1 cellular context compared by ENCODE assay signal in genomic region chr17:45073414-45074070, GRCh38.
TF ChIP-seq lines count a peak whose summit lies in the region.

No MANE protein-coding gene starts in this region.

TF ChIP-seq in HepG2, 621 proteins besides CTCF, POLR2A, EP300 and RAD21:
- TF ChIP-seq, protein P1, sequence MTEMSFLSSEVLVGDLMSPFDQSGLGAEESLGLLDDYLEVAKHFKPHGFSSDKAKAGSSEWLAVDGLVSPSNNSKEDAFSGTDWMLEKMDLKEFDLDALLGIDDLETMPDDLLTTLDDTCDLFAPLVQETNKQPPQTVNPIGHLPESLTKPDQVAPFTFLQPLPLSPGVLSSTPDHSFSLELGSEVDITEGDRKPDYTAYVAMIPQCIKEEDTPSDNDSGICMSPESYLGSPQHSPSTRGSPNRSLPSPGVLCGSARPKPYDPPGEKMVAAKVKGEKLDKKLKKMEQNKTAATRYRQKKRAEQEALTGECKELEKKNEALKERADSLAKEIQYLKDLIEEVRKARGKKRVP (CRISPR knock-in tag; IDR thresholded peaks at IDR 0.05), result peak in 1 of 2 experiments; percentile 86; a peak in 2 of 4 replicates
- TF ChIP-seq TCF7L2 (IDR thresholded peaks at IDR 0.05; ENCODE audit: low read depth, low read length), result no peak
- no peak for TF ChIP-seq ZNF629 (CRISPR knock-in tag; conservative IDR thresholded peaks at IDR 0.05)
- TF ChIP-seq HNF1A (IDR thresholded peaks at IDR 0.05; ENCODE audit: low read depth), result no peak
- TF ChIP-seq HNF1A (CRISPR knock-in tag; IDR thresholded peaks at IDR 0.05; ENCODE audit: borderline replicate concordance), result no peak
- TF ChIP-seq CEBPB (IDR thresholded peaks at IDR 0.05; ENCODE audit: borderline replicate concordance, low read depth, low read length), result peak; percentile 69
- peak; percentile 20; the same call in 1 of the 2 replicates for TF ChIP-seq RBFOX2 (IDR thresholded peaks at IDR 0.05; ENCODE audit: low read depth, low read length)
- peak; percentile 58 for TF ChIP-seq ATF7 (IDR thresholded peaks at IDR 0.05)
- no peak for TF ChIP-seq ATF7 (CRISPR knock-in tag; IDR thresholded peaks at IDR 0.05)
- no peak for TF ChIP-seq GMEB2 (CRISPR knock-in tag; IDR thresholded peaks at IDR 0.05; ENCODE audit: low read depth)
- TF ChIP-seq CEBPG (CRISPR knock-in tag; IDR thresholded peaks at IDR 0.05), result peak; percentile 65
- peak; percentile 27 for TF ChIP-seq RBM22 (optimal IDR thresholded peaks at IDR 0.05; ENCODE audit: low read length)
